Comparison of ENCODE assay signal across 2 cellular contexts in genomic region chr15:62360286-62360685, GRCh38.
TF ChIP-seq lines count a peak whose summit lies in the region.

No MANE protein-coding gene starts in this region.

TF ChIP-seq in SK-N-SH, 30 proteins besides CTCF, POLR2A, EP300 and RAD21:
- TF ChIP-seq GABPA (IDR thresholded peaks at IDR 0.05; ENCODE audit: low read depth) = no peak
- TF ChIP-seq PBX3 (IDR thresholded peaks at IDR 0.05) = no peak
- no peak for TF ChIP-seq CHD2 (IDR thresholded peaks at IDR 0.05; ENCODE audit: low read length, partially characterized antibody)
- no peak for TF ChIP-seq SIN3A (IDR thresholded peaks at IDR 0.05; ENCODE audit: borderline replicate concordance, low read depth, low read length)
- no peak for TF ChIP-seq YY1 (IDR thresholded peaks at IDR 0.05; ENCODE audit: low read depth)
- no peak for TF ChIP-seq SMC3 (IDR thresholded peaks at IDR 0.05; ENCODE audit: low read depth, low read length)
- no peak for TF ChIP-seq NFIC (IDR thresholded peaks at IDR 0.05; ENCODE audit: borderline replicate concordance)
- TF ChIP-seq MXI1 (IDR thresholded peaks at IDR 0.05; ENCODE audit: low read depth, low read length) = no peak
- no peak for TF ChIP-seq FOSL2 (IDR thresholded peaks at IDR 0.05; ENCODE audit: borderline replicate concordance, low read depth)
- TF ChIP-seq MEF2A (IDR thresholded peaks at IDR 0.05; ENCODE audit: borderline replicate concordance, low read depth) = no peak
- TF ChIP-seq FOXM1 (IDR thresholded peaks at IDR 0.05; ENCODE audit: low read depth) = no peak
- no peak for TF ChIP-seq GATA2 (CRISPR knock-in tag; IDR thresholded peaks at IDR 0.05)
- no peak for TF ChIP-seq TEAD4 (IDR thresholded peaks at IDR 0.05; ENCODE audit: borderline replicate concordance, insufficient read depth)
- no peak for TF ChIP-seq TCF12 (IDR thresholded peaks at IDR 0.05)

TF ChIP-seq in SK-N-SH treated with all-trans-retinoic acid at 6 μM for 48 hours, 23 proteins besides CTCF, POLR2A, EP300 and RAD21:
- TF ChIP-seq TCF4 (CRISPR knock-in tag; IDR thresholded peaks at IDR 0.05; ENCODE audit: borderline replicate concordance) (no peak), TOX (CRISPR knock-in tag; IDR thresholded peaks at IDR 0.05; ENCODE audit: borderline replicate concordance) (no peak), BACH2 (CRISPR knock-in tag; IDR thresholded peaks at IDR 0.05; ENCODE audit: borderline replicate concordance) (no peak), ZFP3 (CRISPR knock-in tag; IDR thresholded peaks at IDR 0.05) (no peak), ARNTL (CRISPR knock-in tag; IDR thresholded peaks at IDR 0.05; ENCODE audit: borderline replicate concordance, low read depth) (no peak), CSDC2 (CRISPR knock-in tag; IDR thresholded peaks at IDR 0.05) (no peak), ISL1 (CRISPR knock-in tag; IDR thresholded peaks at IDR 0.05) (no peak), ZNF70 (CRISPR knock-in tag; IDR thresholded peaks at IDR 0.05) (no peak)
TF ChIP-seq in SK-N-SH treated with all-trans-retinoic acid at 6 μM for 48 hours: peak in this region for 0.
